ENCODE assay signal across 12 cellular contexts in genomic region chr7:108528183-108528712, GRCh38. TPM values are rescaled to one million over a fixed set of nuclear protein-coding genes. Genes with fewer than 3 reads are reported as not detected.
DNase-seq lines count a peak whose midpoint lies in the region; ATAC-seq and TF ChIP-seq lines count a peak whose summit lies in the region.
"Had no signal": no experiment of that assay in that cellular context is flagged by ENCODE, and none has a peak within 500 bp of the region (broad histone marks: within the 10 kb centered on the region; RNA-seq: fewer than 3 reads in every experiment).

No MANE protein-coding gene starts in this region.

- peaks cover 20% of the 10 kb centered on the region for H3K79me2 ChIP-seq in GM23338 (replicated peaks; ENCODE audit: insufficient read depth)

- H3K4me3 ChIP-seq in GM23338: no peak overlapping the region
- no peak overlapping the region for H3K4me3 ChIP-seq in duodenal mucosa (ENCODE audit: low read depth in 1 of 2, low read length in 2 of 2)
- H3K4me3 ChIP-seq: thoracic aorta had no signal

- H3K9me3 Mint-ChIP-seq in GM23338: no peaks in the 10 kb centered on the region
- no peaks in the 10 kb centered on the region for H3K9me3 Mint-ChIP-seq in nephron progenitor cell
- H3K9me3 Mint-ChIP-seq: activated naive CD4-positive, alpha-beta T cell treated with anti-CD3 and anti-CD28 coated beads, Interleukin-2, amount 50 U/mL, for 24 hours; CD14-positive monocyte had no signal

- 0 out of 2 replicates have a peak overlapping the region, but pooled peaks have one; percentile 18 for H3K27ac Mint-ChIP-seq in GM23338
- H3K27ac Mint-ChIP-seq in nephron progenitor cell: no peak overlapping the region
- H3K27ac Mint-ChIP-seq: activated naive CD4-positive, alpha-beta T cell treated with anti-CD3 and anti-CD28 coated beads, Interleukin-2, amount 50 U/mL, for 24 hours had no signal

- no peaks in the 10 kb centered on the region for H3K9me2 ChIP-seq in GM23338 (ENCODE audit: insufficient read depth)

- H3K36me3 ChIP-seq in GM23338 (ENCODE audit: insufficient read depth) (no peaks in the 10 kb centered on the region), duodenal mucosa (ENCODE audit: control insufficient read depth in 1 of 2, insufficient read depth in 2 of 2, low read length in 2 of 2) (no peaks in the 10 kb centered on the region)
- H3K36me3 ChIP-seq: thoracic aorta had no signal

- H3K4me3 Mint-ChIP-seq in GM23338 (no peak overlapping the region), nephron progenitor cell (peak overlapping the region; percentile 58)
- H3K4me3 Mint-ChIP-seq: activated naive CD4-positive, alpha-beta T cell treated with anti-CD3 and anti-CD28 coated beads, Interleukin-2, amount 50 U/mL, for 24 hours; CD14-positive monocyte had no signal

- H3F3A ChIP-seq in GM23338 (replicated peaks; ENCODE audit: low read depth): peaks cover 8% of the 10 kb centered on the region; the same call in 1 of the 2 replicates

- peak overlapping the region; percentile 21; the same call in 1 of the 2 replicates for H2AFZ ChIP-seq in GM23338

- no peak for ATAC-seq in GM23338
- ATAC-seq in HG03280 (IDR thresholded peaks at IDR 0.05; ENCODE audit: unreplicated experiment): no peak

- DNase-seq in GM23338 (ENCODE audit: low spot score) (no peak), M059J (ENCODE audit: low read depth) (peak; percentile 28), nephron progenitor cell (no peak), GM20000 (ENCODE audit: low spot score) (no peak), NCI-H82 (lab: John Stamatoyannopoulos, UW) (no peak), MV-4-11 (lab: John Stamatoyannopoulos, UW) (no peak)
- DNase-seq: NCI-H2227 treated with DMSO at 0.1 percent for 48 hours had no signal

- H3K36me3 Mint-ChIP-seq in GM23338 (ENCODE audit: low read depth): no peaks in the 10 kb centered on the region
- no peaks in the 10 kb centered on the region for H3K36me3 Mint-ChIP-seq in nephron progenitor cell (ENCODE audit: low read depth)
- H3K36me3 Mint-ChIP-seq: activated naive CD4-positive, alpha-beta T cell treated with anti-CD3 and anti-CD28 coated beads, Interleukin-2, amount 50 U/mL, for 24 hours had no signal

- H3K9ac ChIP-seq in duodenal mucosa (ENCODE audit: low read depth in 1 of 2, low read length in 2 of 2): peak overlapping the region in 1 of 2 donors; percentile 29

- no peaks in the 10 kb centered on the region for H3K9me3 ChIP-seq in duodenal mucosa (ENCODE audit: control insufficient read depth in 1 of 2, low read length in 2 of 2)
- H3K9me3 ChIP-seq: thoracic aorta had no signal

- H3K27me3 ChIP-seq in GM23338 (ENCODE audit: insufficient read depth) (no peaks in the 10 kb centered on the region), duodenal mucosa (ENCODE audit: control insufficient read depth in 1 of 2, insufficient read depth in 2 of 2, low read length in 2 of 2) (no peaks in the 10 kb centered on the region)

- peaks cover 26% of the 10 kb centered on the region for H3K4me1 ChIP-seq in GM23338 (ENCODE audit: insufficient read depth)
- peaks cover 19 to 32% of the 10 kb centered on the region in 2 donors for H3K4me1 ChIP-seq in duodenal mucosa (ENCODE audit: control insufficient read depth in 1 of 2, insufficient read depth in 2 of 2, low read length in 2 of 2)

- no peak overlapping the region for H3K4me2 ChIP-seq in GM23338

- H3K27ac ChIP-seq in GM23338 (ENCODE audit: low read depth) (no peak overlapping the region), duodenal mucosa (ENCODE audit: low read depth, low read length) (peak overlapping the region; percentile 11)
- H3K27ac ChIP-seq: thoracic aorta had no signal

- H3K4me1 Mint-ChIP-seq in GM23338 (peaks cover 22% of the 10 kb centered on the region), nephron progenitor cell (peaks cover 32% of the 10 kb centered on the region)

- H4K20me1 ChIP-seq in GM23338 (replicated peaks; ENCODE audit: insufficient read depth): no peaks in the 10 kb centered on the region

- H3K27me3 Mint-ChIP-seq in GM23338 (ENCODE audit: insufficient read depth, low read depth, poor library complexity) (no peaks in the 10 kb centered on the region), nephron progenitor cell (ENCODE audit: low read depth, poor library complexity) (no peaks in the 10 kb centered on the region)

- TF ChIP-seq CTCF in GM23338 (conservative IDR thresholded peaks at IDR 0.05; ENCODE audit: low read depth in 2 of 2) (no peak), nephron progenitor cell (IDR thresholded peaks at IDR 0.05) (no peak), GM20000 (IDR thresholded peaks at IDR 0.05; ENCODE audit: extremely low read depth, missing control alignments) (no peak)

TF ChIP-seq in GM23338, 12 proteins besides CTCF, POLR2A, EP300 and RAD21 (continues in another document):
- TF ChIP-seq CREB1 (CRISPR knock-in tag; IDR thresholded peaks at IDR 0.05; ENCODE audit: low read depth) (no peak), POLR2AphosphoS5 (IDR thresholded peaks at IDR 0.05; ENCODE audit: low read depth) (no peak), JUNB (IDR thresholded peaks at IDR 0.05; ENCODE audit: unreplicated experiment) (no peak), ZNF462 (CRISPR knock-in tag; IDR thresholded peaks at IDR 0.05) (no peak), EZH2 (IDR thresholded peaks at IDR 0.05; ENCODE audit: low read depth, unreplicated experiment) (no peak), STAT1 (IDR thresholded peaks at IDR 0.05; ENCODE audit: unreplicated experiment) (no peak), ZNF114 (CRISPR knock-in tag; IDR thresholded peaks at IDR 0.05) (no peak)

RNA-seq across cellular contexts. Expression of gene PNPLA8, which starts 2.3 kb away (rescaled TPM):
- total RNA-seq in GM23338 (2014; rRNA removed; shearing (Covaris generic)): 12.5 and 14.9 TPM in 2 replicates
- 12.4 and 13.6 TPM in 2 replicates for polyA plus RNA-seq in GM23338 (2016; fragmentation: Nextera tagmentation; extraction: Ambion mirVana)
- total RNA-seq in M059J (2014; rRNA removed; shearing (Covaris generic)): 24.9 and 32.5 TPM in 2 replicates

RNA-seq across cellular contexts. Expression of gene THAP5, which starts 41.3 kb away (rescaled TPM):
- total RNA-seq in GM23338 (2014; rRNA removed; shearing (Covaris generic)): 32.3 and 36.0 TPM in 2 replicates
- 15.2 and 18.2 TPM in 2 replicates for polyA plus RNA-seq in GM23338 (2016; fragmentation: Nextera tagmentation; extraction: Ambion mirVana)
- 34.0 and 43.6 TPM in 2 replicates for total RNA-seq in M059J (2014; rRNA removed; shearing (Covaris generic))

RNA-seq across cellular contexts. Expression of gene DNAJB9, which starts 41.4 kb away (rescaled TPM):
- total RNA-seq in GM23338 (2014; rRNA removed; shearing (Covaris generic)): 14.4 and 16.0 TPM in 2 replicates
- 7.3 and 8.4 TPM in 2 replicates for polyA plus RNA-seq in GM23338 (2016; fragmentation: Nextera tagmentation; extraction: Ambion mirVana)
- total RNA-seq in M059J (2014; rRNA removed; shearing (Covaris generic)): 24.0 and 25.6 TPM in 2 replicates
